In genomic region chr9:17322882-17323864, GRCh38 we compare ENCODE assay signal across 22 cellular contexts.
"Had no signal": no experiment of that assay in that cellular context is flagged by ENCODE, and none has a peak within 500 bp of the region (broad histone marks: within the 10 kb centered on the region; RNA-seq: fewer than 3 reads in every experiment).

No MANE protein-coding gene starts in this region.

- H3K4me3 ChIP-seq: esophagus squamous epithelium, mucosa of descending colon, right atrium auricular region, skin epidermis, suprapubic skin, transverse colon, vagina had no signal

- H3K4me1 ChIP-seq: esophagus squamous epithelium, right atrium auricular region, suprapubic skin, transverse colon, vagina had no signal

- H3K27me3 ChIP-seq: esophagus squamous epithelium, right atrium auricular region, suprapubic skin, transverse colon, vagina had no signal

- H3K36me3 ChIP-seq: esophagus squamous epithelium, right atrium auricular region, suprapubic skin, transverse colon had no signal

- H3K36me3 Mint-ChIP-seq: activated CD4-positive, alpha-beta memory T cell treated with anti-CD3 and anti-CD28 coated beads for 36 hours; activated naive CD8-positive, alpha-beta T cell; immature natural killer cell; memory B cell; naive B cell had no signal

- H3K27ac ChIP-seq: esophagus squamous epithelium, right atrium auricular region, skin epidermis, suprapubic skin, transverse colon, vagina had no signal

- H3K9me3 ChIP-seq: esophagus squamous epithelium, mucosa of descending colon, right atrium auricular region, suprapubic skin, transverse colon, vagina had no signal

- H3K4me3 Mint-ChIP-seq: activated B cell treated with CpG ODN at 0.5 μM for 24 hours; activated CD4-positive, alpha-beta memory T cell treated with anti-CD3 and anti-CD28 coated beads for 36 hours; activated naive CD8-positive, alpha-beta T cell; activated T-helper 1 cell treated with anti-CD3 and anti-CD28 coated beads, Interleukin-12 subunit alpha, Interleukin-12 subunit beta, Interleukin-2, Interleukin-4 antibody, amounts not matched to agents 30 ng/mL and 10 ng/mL and 1 ng/mL, durations not matched to agents 14 hours and 24 hours and 36 hours; dendritic cell treated with granulocyte-macrophage colony-stimulating factor and Interleukin-4, amounts not matched to agents 40 ng/mL and 50 ng/mL, for 4 days; immature natural killer cell; memory B cell; naive B cell; neural crest cell; stimulated activated naive CD8-positive, alpha-beta T cell treated with anti-CD3 and anti-CD28 coated beads, Interleukin-15, amount 100 ng/mL, for 72 hours had no signal

- H3K27me3 Mint-ChIP-seq: activated B cell treated with CpG ODN at 0.5 μM for 24 hours; activated CD4-positive, alpha-beta memory T cell treated with anti-CD3 and anti-CD28 coated beads for 36 hours; activated naive CD8-positive, alpha-beta T cell; dendritic cell treated with granulocyte-macrophage colony-stimulating factor and Interleukin-4, amounts not matched to agents 40 ng/mL and 50 ng/mL, for 4 days; memory B cell; naive B cell; progenitor cell of endocrine pancreas; stimulated activated naive CD8-positive, alpha-beta T cell treated with anti-CD3 and anti-CD28 coated beads, Interleukin-15, amount 100 ng/mL, for 72 hours had no signal

- H3K4me1 Mint-ChIP-seq: activated B cell treated with CpG ODN at 0.5 μM for 24 hours; immature natural killer cell; memory B cell; naive B cell; neural crest cell; stimulated activated naive CD8-positive, alpha-beta T cell treated with anti-CD3 and anti-CD28 coated beads, Interleukin-15, amount 100 ng/mL, for 72 hours had no signal

- H3K9me3 Mint-ChIP-seq: activated B cell treated with CpG ODN at 0.5 μM for 24 hours; dendritic cell treated with granulocyte-macrophage colony-stimulating factor and Interleukin-4, amounts not matched to agents 40 ng/mL and 50 ng/mL, for 4 days; memory B cell; naive B cell; neural crest cell had no signal

- DNase-seq: activated B cell treated with CpG ODN at 0.5 μM for 24 hours; activated CD4-positive, alpha-beta memory T cell treated with anti-CD3 and anti-CD28 coated beads for 36 hours; activated CD4-positive, alpha-beta T cell treated with anti-CD3 and anti-CD28 coated beads for 4 hours; activated T-cell treated with anti-CD3 and anti-CD28 coated beads for 4 hours; effector CD8-positive, alpha-beta T cell; esophagus squamous epithelium; immature natural killer cell; mucosa of descending colon; naive B cell; stimulated activated CD4-positive, alpha-beta T cell treated with anti-CD3 and anti-CD28 coated beads, Interleukin-4, amount 100 ng/mL, for 1 hour; stimulated activated naive CD8-positive, alpha-beta T cell treated with anti-CD3 and anti-CD28 coated beads, Interleukin-15, amount 100 ng/mL, for 72 hours; transverse colon had no signal

- ATAC-seq: mucosa of descending colon; stimulated activated naive CD8-positive, alpha-beta T cell treated with anti-CD3 and anti-CD28 coated beads, Interleukin-15, amount 100 ng/mL, for 72 hours had no signal

- H3K27ac Mint-ChIP-seq: activated B cell treated with CpG ODN at 0.5 μM for 24 hours; activated CD4-positive, alpha-beta memory T cell treated with anti-CD3 and anti-CD28 coated beads for 36 hours; activated naive CD8-positive, alpha-beta T cell; activated T-helper 1 cell treated with anti-CD3 and anti-CD28 coated beads, Interleukin-12 subunit alpha, Interleukin-12 subunit beta, Interleukin-2, Interleukin-4 antibody, amounts not matched to agents 30 ng/mL and 10 ng/mL and 1 ng/mL, durations not matched to agents 14 hours and 24 hours and 36 hours; dendritic cell treated with granulocyte-macrophage colony-stimulating factor and Interleukin-4, amounts not matched to agents 40 ng/mL and 50 ng/mL, for 4 days; immature natural killer cell; memory B cell; progenitor cell of endocrine pancreas; stimulated activated naive CD8-positive, alpha-beta T cell treated with anti-CD3 and anti-CD28 coated beads, Interleukin-15, amount 100 ng/mL, for 72 hours had no signal
